In genomic region chr1:40105028-40105427, GRCh38 we compare ENCODE assay signal across 20 cellular contexts. TPM values are rescaled to one million over a fixed set of nuclear protein-coding genes. Genes with fewer than 3 reads are reported as not detected.
DNase-seq lines count a peak whose midpoint lies in the region; ATAC-seq, FAIRE-seq and TF ChIP-seq lines count a peak whose summit lies in the region.
"Had no signal": no experiment of that assay in that cellular context is flagged by ENCODE, and none has a peak within 500 bp of the region (broad histone marks: within the 10 kb centered on the region; RNA-seq: fewer than 3 reads in every experiment).

No MANE protein-coding gene starts in this region.

- FAIRE-seq in GM19239 (lab: Jason Lieb, UNC) = no peak
- FAIRE-seq: A204.1, D721Med, GM12878, H54 had no signal

- peaks cover 4% of the 10 kb centered on the region for H3K36me3 Mint-ChIP-seq in activated CD4-positive, alpha-beta T cell treated with anti-CD3 and anti-CD28 coated beads for 36 hours (ENCODE audit: low read depth)
- H3K36me3 Mint-ChIP-seq in natural killer cell treated with Interleukin-12 subunit alpha and Interleukin-12 subunit beta and Interleukin-15 and Interleukin-18, amount 100 ng/mL, for 72 hours = peaks cover 20% of the 10 kb centered on the region
- peaks cover 11% of the 10 kb centered on the region for H3K36me3 Mint-ChIP-seq in natural killer cell
- peaks cover 19% of the 10 kb centered on the region for H3K36me3 Mint-ChIP-seq in mesothelial cell of epicardium

- CTCF ChIA-PET in activated CD4-positive, alpha-beta T cell treated with anti-CD3 and anti-CD28 coated beads for 36 hours (lab: Charles Lee) = no interaction called here

- intact Hi-C loops in activated CD4-positive, alpha-beta T cell treated with anti-CD3 and anti-CD28 coated beads for 36 hours (cut with DNase I, micrococcal nuclease) = no loop called here
- intact Hi-C loops in natural killer cell (cut with micrococcal nuclease) = no loop called here

- POLR2A ChIA-PET in activated CD4-positive, alpha-beta T cell treated with anti-CD3 and anti-CD28 coated beads for 36 hours (lab: Charles Lee) = no interaction called here

- peaks cover 3% of the 10 kb centered on the region for H3K4me1 Mint-ChIP-seq in activated CD4-positive, alpha-beta T cell treated with anti-CD3 and anti-CD28 coated beads for 36 hours
- H3K4me1 Mint-ChIP-seq in natural killer cell treated with Interleukin-12 subunit alpha and Interleukin-12 subunit beta and Interleukin-15 and Interleukin-18, amount 100 ng/mL, for 72 hours (ENCODE audit: low read depth in 2 of 2) = no peaks in the 10 kb centered on the region
- H3K4me1 Mint-ChIP-seq in natural killer cell (no peaks in the 10 kb centered on the region), mesothelial cell of epicardium (peaks cover 26% of the 10 kb centered on the region)
- H3K4me1 Mint-ChIP-seq: B cell; CD8-positive, alpha-beta memory T cell had no signal

- peaks cover 11% of the 10 kb centered on the region for H3K9me3 Mint-ChIP-seq in activated CD4-positive, alpha-beta T cell treated with anti-CD3 and anti-CD28 coated beads for 36 hours (ENCODE audit: low read depth)
- H3K9me3 Mint-ChIP-seq in natural killer cell treated with Interleukin-12 subunit alpha and Interleukin-12 subunit beta and Interleukin-15 and Interleukin-18, amount 100 ng/mL, for 72 hours = peaks cover 4% of the 10 kb centered on the region
- H3K9me3 Mint-ChIP-seq in natural killer cell (peaks cover 0 to 2% of the 10 kb centered on the region in 2 donors), mesothelial cell of epicardium (peaks cover 24% of the 10 kb centered on the region)

- TF ChIP-seq CTCF in natural killer cell (IDR thresholded peaks at IDR 0.05) = no peak
- no peak for TF ChIP-seq CTCF in mesothelial cell of epicardium (IDR thresholded peaks at IDR 0.05; ENCODE audit: unreplicated experiment)

- H3K27ac Mint-ChIP-seq in activated CD4-positive, alpha-beta T cell treated with anti-CD3 and anti-CD28 coated beads for 36 hours = no peak overlapping the region
- no peak overlapping the region for H3K27ac Mint-ChIP-seq in natural killer cell treated with Interleukin-12 subunit alpha and Interleukin-12 subunit beta and Interleukin-15 and Interleukin-18, amount 100 ng/mL, for 72 hours
- H3K27ac Mint-ChIP-seq in natural killer cell (no peak overlapping the region), mesothelial cell of epicardium (peak overlapping the region; percentile 10)
- H3K27ac Mint-ChIP-seq: B cell; CD4-positive, alpha-beta T cell; CD8-positive, alpha-beta memory T cell had no signal

- DNase-seq in activated CD4-positive, alpha-beta T cell treated with anti-CD3 and anti-CD28 coated beads for 36 hours = no peak
- DNase-seq in activated CD4-positive, alpha-beta T cell treated with anti-CD3 and anti-CD28 coated beads for 4 hours = no peak
- DNase-seq in natural killer cell treated with Interleukin-12 subunit alpha and Interleukin-12 subunit beta and Interleukin-15 and Interleukin-18, amount 100 ng/mL, for 72 hours (ENCODE audit: low spot score) = no peak
- DNase-seq in natural killer cell (no peak), mesothelial cell of epicardium (ENCODE audit: low spot score in 2 of 2, unreplicated experiment in 2 of 2) (no peak), GM19239 (ENCODE audit: insufficient read length, low spot score) (no peak)
- DNase-seq: CD4-positive, alpha-beta T cell; CD8-positive, alpha-beta memory T cell; DMS 273 treated with DMSO at 0.1 percent for 48 hours; DMS79; EL; GDM1; GOT3; HCEC 1CT had no signal

- ATAC-seq in activated CD4-positive, alpha-beta T cell treated with anti-CD3 and anti-CD28 coated beads for 36 hours = peak; percentile 60
- ATAC-seq in natural killer cell treated with Interleukin-12 subunit alpha and Interleukin-12 subunit beta and Interleukin-15 and Interleukin-18, amount 100 ng/mL, for 72 hours = no peak
- ATAC-seq in natural killer cell (no peak), HG02571 (IDR thresholded peaks at IDR 0.05; ENCODE audit: unreplicated experiment) (no peak)
- ATAC-seq: GM12878 had no signal

- no peak overlapping the region for H3K4me3 Mint-ChIP-seq in activated CD4-positive, alpha-beta T cell treated with anti-CD3 and anti-CD28 coated beads for 36 hours
- H3K4me3 Mint-ChIP-seq in natural killer cell treated with Interleukin-12 subunit alpha and Interleukin-12 subunit beta and Interleukin-15 and Interleukin-18, amount 100 ng/mL, for 72 hours = peak overlapping the region; percentile 4
- H3K4me3 Mint-ChIP-seq in natural killer cell (no peak overlapping the region), mesothelial cell of epicardium (no peak overlapping the region)
- H3K4me3 Mint-ChIP-seq: B cell; CD4-positive, alpha-beta T cell; CD8-positive, alpha-beta memory T cell had no signal

- peaks cover 5% of the 10 kb centered on the region for H3K27me3 Mint-ChIP-seq in activated CD4-positive, alpha-beta T cell treated with anti-CD3 and anti-CD28 coated beads for 36 hours
- H3K27me3 Mint-ChIP-seq in natural killer cell treated with Interleukin-12 subunit alpha and Interleukin-12 subunit beta and Interleukin-15 and Interleukin-18, amount 100 ng/mL, for 72 hours = peaks cover 25 to 27% of the 10 kb centered on the region in 2 donors
- H3K27me3 Mint-ChIP-seq in natural killer cell (ENCODE audit: low read depth in 2 of 2) (peaks cover 14 to 37% of the 10 kb centered on the region in 2 donors), mesothelial cell of epicardium (ENCODE audit: low read depth) (no peaks in the 10 kb centered on the region)

RNA-seq across cellular contexts. Expression of gene PPT1, which starts 8.0 kb away (rescaled TPM):
- 10 to 100 TPM; 75.4 to 77.4 TPM for total RNA-seq in activated CD4-positive, alpha-beta T cell treated with anti-CD3 and anti-CD28 coated beads for 36 hours
- 10 to 100 TPM; 42.3 to 64.0 TPM for total RNA-seq in natural killer cell treated with Interleukin-12 subunit alpha and Interleukin-12 subunit beta and Interleukin-15 and Interleukin-18, amount 100 ng/mL, for 72 hours
- 10 to 100 TPM; 24.9 to 34.5 (median 29.9) TPM for total RNA-seq in natural killer cell
- 81.8 to 90.9 TPM (median 85.3 TPM) in 3 replicates for total RNA-seq in mesothelial cell of epicardium

RNA-seq across cellular contexts. Expression of gene RLF, which starts 56.2 kb away (rescaled TPM):
- total RNA-seq in activated CD4-positive, alpha-beta T cell treated with anti-CD3 and anti-CD28 coated beads for 36 hours = 10 to 100 TPM; 20.1 to 20.9 TPM
- total RNA-seq in natural killer cell treated with Interleukin-12 subunit alpha and Interleukin-12 subunit beta and Interleukin-15 and Interleukin-18, amount 100 ng/mL, for 72 hours = 10 to 100 TPM; 19.5 to 24.5 TPM
- total RNA-seq in natural killer cell (10 to 100 TPM; 25.6 to 29.7 (median 26.7) TPM), mesothelial cell of epicardium (33.2 to 33.6 TPM (median 33.3 TPM) in 3 replicates)
